ENCODE assay signal across 8 cellular contexts in the genomic region with DNA sequence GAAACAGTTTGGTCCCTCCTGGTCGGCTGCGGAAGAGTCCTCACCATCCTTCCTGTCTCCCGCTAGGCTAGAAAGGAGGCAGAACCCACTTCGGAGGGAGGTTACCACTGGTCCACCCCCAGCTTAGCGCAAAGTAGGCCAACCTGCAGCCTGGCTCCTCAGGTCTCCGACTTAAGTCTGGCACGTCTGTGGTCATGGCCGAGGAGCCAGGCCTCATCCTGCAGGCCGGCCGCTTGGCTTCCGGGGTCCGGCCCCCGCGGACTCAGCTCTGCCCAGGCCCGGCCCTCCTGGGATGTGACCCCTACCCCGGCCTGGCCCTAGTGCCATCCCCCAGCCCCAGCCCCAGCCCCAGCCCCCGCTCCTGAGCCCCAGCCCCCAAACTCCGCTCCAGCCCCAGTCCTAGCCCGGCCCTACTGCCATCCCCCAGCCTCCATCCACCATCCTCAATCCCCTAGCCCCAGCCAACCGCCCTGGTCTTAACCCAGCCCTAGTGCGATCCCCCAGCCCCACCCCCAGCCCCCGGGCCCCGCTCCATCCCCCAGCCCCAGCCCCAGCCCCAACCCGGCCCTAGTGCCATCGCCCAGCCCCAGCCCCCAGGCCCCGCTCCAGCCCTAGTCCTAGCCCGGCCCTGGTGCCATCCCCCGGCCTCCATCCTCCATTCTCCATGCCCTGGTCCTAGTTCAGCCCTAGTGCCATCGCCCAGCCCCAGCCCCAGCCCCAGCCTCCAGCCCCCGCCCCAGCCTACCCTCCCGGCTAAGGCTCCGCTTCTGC. TPM values are rescaled to one million over a fixed set of nuclear protein-coding genes. Genes with fewer than 3 reads are reported as not detected.
DNase-seq lines count a peak whose midpoint lies in the region; ATAC-seq and TF ChIP-seq lines count a peak whose summit lies in the region.

No MANE protein-coding gene starts in this region.

- peak; percentile 36 to 39 for ATAC-seq in activated T-cell treated with anti-CD3 and anti-CD28 coated beads, Interleukin-2, amount 50 U/mL, for 4 hours
- no peak for ATAC-seq in HG03175 (IDR thresholded peaks at IDR 0.05; ENCODE audit: unreplicated experiment)

- peak overlapping the region; percentile 83 for H3K4me3 Mint-ChIP-seq in activated T-cell treated with anti-CD3 and anti-CD28 coated beads, Interleukin-2, amount 50 U/mL, for 4 hours

- H3K27me3 ChIP-seq in ascending aorta (no peaks in the 10 kb centered on the region), iPS-15b (ENCODE audit: control insufficient read depth, insufficient read depth, low read length) (no peaks in the 10 kb centered on the region)

- H3K27ac ChIP-seq in ascending aorta (peak overlapping the region; percentile 80 to 81), skin epidermis (peak overlapping the region; percentile 68 to 97 (median 90))

- H3K4me1 ChIP-seq in ascending aorta = peaks cover 0 to 7% of the 10 kb centered on the region in 2 donors
- no peaks in the 10 kb centered on the region for H3K4me1 ChIP-seq in iPS-15b (ENCODE audit: control insufficient read depth, insufficient read depth, low read length)

- TF ChIP-seq CTCF in ascending aorta (IDR thresholded peaks at IDR 0.05) = no peak

- no peaks in the 10 kb centered on the region for H3K9me3 Mint-ChIP-seq in activated T-cell treated with anti-CD3 and anti-CD28 coated beads, Interleukin-2, amount 50 U/mL, for 4 hours

- peaks cover 14% of the 10 kb centered on the region for H3K4me1 Mint-ChIP-seq in activated T-cell treated with anti-CD3 and anti-CD28 coated beads, Interleukin-2, amount 50 U/mL, for 4 hours (ENCODE audit: low read depth)

- H3K4me3 ChIP-seq in ascending aorta (peak overlapping the region; percentile 69 to 98), iPS-15b (ENCODE audit: low read depth, low read length) (peak overlapping the region; percentile 76), skin epidermis (peak overlapping the region; percentile 70 to 96 (median 86))

- peaks cover 17% of the 10 kb centered on the region for H3K36me3 Mint-ChIP-seq in activated T-cell treated with anti-CD3 and anti-CD28 coated beads, Interleukin-2, amount 50 U/mL, for 4 hours (ENCODE audit: insufficient read depth)

- intact Hi-C loops in ascending aorta (cut with DNase I) = loop anchor here (5.0 kb wide), 1 partner anchor 1051 kb away; a partner anchor contains a TSS

- H3K36me3 ChIP-seq in ascending aorta = peaks cover 36 to 42% of the 10 kb centered on the region in 2 donors
- peaks cover 23% of the 10 kb centered on the region for H3K36me3 ChIP-seq in iPS-15b (ENCODE audit: control insufficient read depth, insufficient read depth, low read length)

- H3K27me3 Mint-ChIP-seq in activated T-cell treated with anti-CD3 and anti-CD28 coated beads, Interleukin-2, amount 50 U/mL, for 4 hours (ENCODE audit: low read depth) = no peaks in the 10 kb centered on the region

- no peak for DNase-seq in activated T-cell treated with anti-CD3 and anti-CD28 coated beads, Interleukin-2, amount 50 U/mL, for 4 hours
- DNase-seq in activated T-cell treated with anti-CD3 and anti-CD28 coated beads, Interleukin-2, amount 50 U/mL, for 1 hour = no peak
- peak; percentile 46 for DNase-seq in M059J (ENCODE audit: low read depth)
- no peak for DNase-seq in ascending aorta (ENCODE audit: low spot score in 2 of 2)
- DNase-seq in NCI-H1694 (lab: John Stamatoyannopoulos, UW) = no peak

- H3K9ac ChIP-seq in iPS-15b (ENCODE audit: low read depth, low read length) = peak overlapping the region; percentile 70

- H3K9me3 ChIP-seq in ascending aorta (no peaks in the 10 kb centered on the region), iPS-15b (ENCODE audit: control insufficient read depth, insufficient read depth, low read length) (no peaks in the 10 kb centered on the region)

RNA-seq across cellular contexts. Expression of a gene that starts 0.6 kb away (rescaled TPM):
- 10 to 100 TPM; 42.4 to 49.3 (median 45.2) TPM for total RNA-seq in activated T-cell treated with anti-CD3 and anti-CD28 coated beads, Interleukin-2, amount 50 U/mL, for 4 hours
- total RNA-seq in M059J (2014; rRNA removed; shearing (Covaris generic)) = 100 and 104 TPM in 2 replicates
- 67.7 TPM for total RNA-seq in ascending aorta

RNA-seq across cellular contexts. Expression of a gene that starts 11.7 kb away (rescaled TPM):
- total RNA-seq in activated T-cell treated with anti-CD3 and anti-CD28 coated beads, Interleukin-2, amount 50 U/mL, for 4 hours = 10 to 100 TPM; 74.8 to 92.6 (median 76.2) TPM
- total RNA-seq in M059J (2014; rRNA removed; shearing (Covaris generic)) = 49.9 and 51.4 TPM in 2 replicates
- total RNA-seq in ascending aorta = 19.2 TPM

RNA-seq across cellular contexts. Expression of a gene that starts 11.9 kb away (rescaled TPM):
- total RNA-seq in activated T-cell treated with anti-CD3 and anti-CD28 coated beads, Interleukin-2, amount 50 U/mL, for 4 hours = 10 to 100 TPM; 39.1 to 48.4 (median 47.0) TPM
- total RNA-seq in M059J (2014; rRNA removed; shearing (Covaris generic)) = 5.5 and 18.0 TPM in 2 replicates
- 34.0 TPM for total RNA-seq in ascending aorta

RNA-seq across cellular contexts. Expression of a gene that starts 20.4 kb away (rescaled TPM):
- 10 to 100 TPM; 22.8 to 28.1 (median 27.5) TPM for total RNA-seq in activated T-cell treated with anti-CD3 and anti-CD28 coated beads, Interleukin-2, amount 50 U/mL, for 4 hours
- total RNA-seq in M059J (2014; rRNA removed; shearing (Covaris generic)) = 68.5 and 74.6 TPM in 2 replicates
- 51.7 TPM for total RNA-seq in ascending aorta
